24 cellular contexts compared by ENCODE assay signal in genomic region chr6:161847628-161848027, GRCh38.
DNase-seq lines count a peak whose midpoint lies in the region; ATAC-seq, FAIRE-seq and TF ChIP-seq lines count a peak whose summit lies in the region.
"Had no signal": no experiment of that assay in that cellular context is flagged by ENCODE, and none has a peak within 500 bp of the region (broad histone marks: within the 10 kb centered on the region; RNA-seq: fewer than 3 reads in every experiment).

No MANE protein-coding gene starts in this region.

- FAIRE-seq in HepG2 (lab: Jason Lieb, UNC) (no peak), GM19239 (lab: Jason Lieb, UNC) (no peak)
- FAIRE-seq: A204.1, GM12878, GM12892, GM18507 had no signal

- CTCF ChIA-PET in HepG2 (lab: Yijun Ruan, JAX; ENCODE audit: low intra/inter-chr PET ratio, low total read pairs), result no interaction called here

- H3K27ac Mint-ChIP-seq in nephron progenitor cell (peak overlapping the region; percentile 57), GM23338 (no peak overlapping the region)
- H3K27ac Mint-ChIP-seq: CD14-positive monocyte; CD4-positive, alpha-beta memory T cell; CD4-positive, CD25-positive, alpha-beta regulatory T cell; CD8-positive, alpha-beta memory T cell had no signal

- H3K27ac ChIP-seq in right lobe of liver (no peak overlapping the region), HepG2 (ENCODE audit: extremely low read length, insufficient read depth, low read length) (no peak overlapping the region), VCaP (peak overlapping the region; percentile 31), GM23338 (ENCODE audit: low read depth) (no peak overlapping the region)
- H3K27ac ChIP-seq: BLaER1 had no signal

- no peak for TF ChIP-seq CTCF in right lobe of liver (IDR thresholded peaks at IDR 0.05)
- no peak for TF ChIP-seq CTCF in HepG2 (CRISPR knock-in tag; IDR thresholded peaks at IDR 0.05)
- no peak for TF ChIP-seq CTCF in VCaP (conservative IDR thresholded peaks at IDR 0.05)
- no peak for TF ChIP-seq CTCF in nephron progenitor cell (IDR thresholded peaks at IDR 0.05)
- no peak for TF ChIP-seq CTCF in GM23338 (conservative IDR thresholded peaks at IDR 0.05; ENCODE audit: low read depth in 2 of 2)

- no TSS peak for BruUV-seq in HepG2 (replicated peaks; lab: Mats Ljungman, UMichigan)

- H3K4me3 ChIP-seq in right lobe of liver (no peak overlapping the region), HepG2 (replicated peaks in 1 of 3; ENCODE audit: insufficient read depth in 1 of 3, low read depth in 2 of 3, low read length in 3 of 3) (no peak overlapping the region), GM23338 (no peak overlapping the region)
- H3K4me3 ChIP-seq: BLaER1, GM12878 had no signal

- POLR2A ChIA-PET in HepG2 (lab: Yijun Ruan, JAX), result no interaction called here

- H3K4me1 Mint-ChIP-seq in nephron progenitor cell, result peaks cover 10% of the 10 kb centered on the region
- H3K4me1 Mint-ChIP-seq in GM23338, result peaks cover 20% of the 10 kb centered on the region
- H3K4me1 Mint-ChIP-seq: CD14-positive monocyte; CD4-positive, alpha-beta memory T cell; CD4-positive, CD25-positive, alpha-beta regulatory T cell; CD8-positive, alpha-beta memory T cell had no signal

- H3K79me2 ChIP-seq in HepG2 (ENCODE audit: insufficient read depth, low read length) (no peaks in the 10 kb centered on the region), GM23338 (replicated peaks; ENCODE audit: insufficient read depth) (no peaks in the 10 kb centered on the region)

- H3K36me3 ChIP-seq in right lobe of liver (no peaks in the 10 kb centered on the region), HepG2 (replicated peaks in 1 of 2; ENCODE audit: control insufficient read depth in 1 of 2, insufficient read depth in 2 of 2, low read length in 2 of 2) (no peaks in the 10 kb centered on the region), GM23338 (ENCODE audit: insufficient read depth) (no peaks in the 10 kb centered on the region)
- H3K36me3 ChIP-seq: BE2C, BLaER1 had no signal

- no peaks in the 10 kb centered on the region for H3K9me2 ChIP-seq in GM23338 (ENCODE audit: insufficient read depth)

- H3K4me3 Mint-ChIP-seq in nephron progenitor cell (no peak overlapping the region), GM23338 (no peak overlapping the region)
- H3K4me3 Mint-ChIP-seq: CD14-positive monocyte; CD4-positive, alpha-beta memory T cell; CD4-positive, CD25-positive, alpha-beta regulatory T cell; CD8-positive, alpha-beta memory T cell had no signal

- no peak for TF ChIP-seq POLR2A in right lobe of liver (IDR thresholded peaks at IDR 0.05)
- no peak for TF ChIP-seq POLR2A in HepG2 (IDR thresholded peaks at IDR 0.05; ENCODE audit: insufficient read depth in 1 of 2, low read depth in 2 of 2, low read length in 2 of 2)

- ATAC-seq in right lobe of liver (peak; percentile 45 to 88 (median 54)), HepG2 (no peak), GM23338 (no peak)
- ATAC-seq: GM12878 had no signal

- H3K27me3 ChIP-seq in right lobe of liver (no peaks in the 10 kb centered on the region), HepG2 (ENCODE audit: control insufficient read depth in 1 of 2, insufficient read depth in 2 of 2, low read length in 2 of 2) (no peaks in the 10 kb centered on the region; a peak in 2 of 5 replicates), GM23338 (ENCODE audit: insufficient read depth) (no peaks in the 10 kb centered on the region)
- H3K27me3 ChIP-seq: BE2C, BLaER1 had no signal

- H3K36me3 Mint-ChIP-seq in nephron progenitor cell (ENCODE audit: low read depth) (no peaks in the 10 kb centered on the region), GM23338 (ENCODE audit: low read depth) (no peaks in the 10 kb centered on the region)
- H3K36me3 Mint-ChIP-seq: CD14-positive monocyte; CD4-positive, alpha-beta memory T cell; CD4-positive, CD25-positive, alpha-beta regulatory T cell; CD8-positive, alpha-beta memory T cell had no signal

- no peaks in the 10 kb centered on the region for H3K9me3 ChIP-seq in right lobe of liver
- no peaks in the 10 kb centered on the region for H3K9me3 ChIP-seq in HepG2 (ENCODE audit: low read length)
- H3K9me3 ChIP-seq: BE2C, BLaER1 had no signal

- no peaks in the 10 kb centered on the region for H4K20me1 ChIP-seq in HepG2 (ENCODE audit: insufficient read depth, low read length)
- no peaks in the 10 kb centered on the region for H4K20me1 ChIP-seq in GM23338 (replicated peaks; ENCODE audit: insufficient read depth)
- H4K20me1 ChIP-seq: BLaER1 had no signal

- no peak overlapping the region for H3K9ac ChIP-seq in HepG2 (ENCODE audit: insufficient read depth, low read depth, low read length)
- H3K9ac ChIP-seq: BLaER1 had no signal

- no peaks in the 10 kb centered on the region for H3K9me3 Mint-ChIP-seq in nephron progenitor cell
- H3K9me3 Mint-ChIP-seq in GM23338, result no peaks in the 10 kb centered on the region

- no peak for DNase-seq in right lobe of liver
- DNase-seq in HepG2 (ENCODE audit: low spot score), result no peak
- DNase-seq in nephron progenitor cell, result no peak
- DNase-seq in GM23338 (ENCODE audit: low spot score), result no peak
- DNase-seq in GM19239 (ENCODE audit: insufficient read length, low spot score), result no peak
- DNase-seq in DMS 273 treated with DMSO at 0.1 percent for 48 hours (lab: John Stamatoyannopoulos, UW), result no peak
- DNase-seq: 8988T; ACHN; BE2C; C1 segment of cervical spinal cord; CD4-positive, alpha-beta memory T cell; CD4-positive, CD25-positive, alpha-beta regulatory T cell; CD8-positive, alpha-beta memory T cell; COR-L47; DND-41; EL; GDM1 had no signal

- no peak for TF ChIP-seq RAD21 in HepG2 (CRISPR knock-in tag; IDR thresholded peaks at IDR 0.05)

- 43% methylated on average over 2 of the region's 3 CpGs for WGBS in right lobe of liver (ENCODE audit: insufficient coverage, low coverage, low lambda C conversion rate, missing lambda C conversion rate)
- WGBS in HepG2 (ENCODE audit: low lambda C conversion rate), result 36% methylated on average over 3 of the region's 3 CpGs

- in situ Hi-C loops in HepG2 (cut with HindIII; ENCODE audit: extremely low pct_ligation_motif_present, low pct_unique_long_range_greater_than_20kb), result loop anchor here (25.0 kb wide), 1 partner anchor 890 kb away; the partner anchor contains the start of genes PACRG and PRKN

- TF ChIP-seq EP300 in HepG2 (IDR thresholded peaks at IDR 0.05; ENCODE audit: low read depth in 2 of 2, low read length in 2 of 2) (no peak), HepG2 (CRISPR knock-in tag; IDR thresholded peaks at IDR 0.05; ENCODE audit: borderline replicate concordance) (no peak)

- H2AFZ ChIP-seq in HepG2 (ENCODE audit: low read length) (no peak overlapping the region), GM23338 (no peak overlapping the region)

- no peaks in the 10 kb centered on the region for H3F3A ChIP-seq in GM23338 (replicated peaks; ENCODE audit: low read depth)

- no peak overlapping the region for H3K4me2 ChIP-seq in HepG2 (ENCODE audit: low read depth, low read length)
- no peak overlapping the region for H3K4me2 ChIP-seq in GM23338
- H3K4me2 ChIP-seq: BLaER1 had no signal

- intact Hi-C loops in right lobe of liver (cut with DNase I), result no loop called here
- intact Hi-C loops in HepG2 (cut with micrococcal nuclease; ENCODE audit: unreplicated experiment), result no loop called here

- H3K4me1 ChIP-seq in right lobe of liver (peaks cover 0 to 8% (median 0%) of the 10 kb centered on the region in 4 donors), HepG2 (ENCODE audit: insufficient read depth, low read length) (no peaks in the 10 kb centered on the region), GM23338 (ENCODE audit: insufficient read depth) (no peaks in the 10 kb centered on the region; the same call in 1 of the 2 replicates)
- H3K4me1 ChIP-seq: BE2C, BLaER1 had no signal

- H3K27me3 Mint-ChIP-seq in nephron progenitor cell (ENCODE audit: low read depth, poor library complexity) (no peaks in the 10 kb centered on the region), GM23338 (ENCODE audit: insufficient read depth, low read depth, poor library complexity) (peaks cover 2% of the 10 kb centered on the region)
- H3K27me3 Mint-ChIP-seq: CD4-positive, alpha-beta memory T cell had no signal

TF ChIP-seq in HepG2, 621 proteins besides CTCF, POLR2A, EP300 and RAD21 (continues in another document):
- no peak for TF ChIP-seq ZBTB25 (CRISPR knock-in tag; IDR thresholded peaks at IDR 0.05)

TF ChIP-seq in GM23338, 12 proteins besides CTCF, POLR2A, EP300 and RAD21 (continues in another document):
- TF ChIP-seq JUNB (IDR thresholded peaks at IDR 0.05; ENCODE audit: unreplicated experiment) (no peak), EZH2 (IDR thresholded peaks at IDR 0.05; ENCODE audit: low read depth, unreplicated experiment) (no peak), POLR2AphosphoS5 (IDR thresholded peaks at IDR 0.05; ENCODE audit: low read depth) (no peak), ZNF114 (CRISPR knock-in tag; IDR thresholded peaks at IDR 0.05) (no peak), NANOG (IDR thresholded peaks at IDR 0.05; ENCODE audit: borderline replicate concordance) (no peak), EZH2phosphoT487 (IDR thresholded peaks at IDR 0.05; ENCODE audit: unreplicated experiment) (no peak), CREB1 (CRISPR knock-in tag; IDR thresholded peaks at IDR 0.05; ENCODE audit: low read depth) (no peak), ZNF331 (CRISPR knock-in tag; IDR thresholded peaks at IDR 0.05; ENCODE audit: low read depth) (no peak), ETS1 (IDR thresholded peaks at IDR 0.05) (no peak)

Comparison
In these comparisons a context has a peak if more than half of its experiments do, and no peak if none do; other contexts are left out.
1. ATAC-seq: peak in right lobe of liver (4 of 4); none in HepG2 (single experiment) and GM23338 (single experiment).